Comparison of ENCODE assay signal across 10 cellular contexts in the genomic region with DNA sequence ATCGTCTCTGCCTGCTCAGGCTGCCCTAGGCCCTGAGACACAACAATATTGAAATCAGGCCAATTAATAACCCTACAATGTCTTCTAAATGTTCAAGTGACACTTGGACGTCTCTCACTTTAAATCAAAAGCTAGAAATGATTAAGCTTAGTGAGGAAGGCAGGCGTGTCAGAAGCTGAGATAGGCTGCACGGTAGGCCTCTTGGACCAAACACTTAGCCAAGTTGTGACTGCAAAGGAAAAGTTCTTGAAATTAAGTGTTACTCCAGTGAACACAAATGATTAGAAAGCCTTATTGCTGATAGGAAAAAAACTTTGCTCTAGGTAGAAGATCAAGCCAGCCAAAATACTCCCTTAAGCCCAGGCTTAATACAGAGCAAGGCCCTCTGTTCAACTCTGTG. TPM values are rescaled to one million over a fixed set of nuclear protein-coding genes. Genes with fewer than 3 reads are reported as not detected.
DNase-seq lines count a peak whose midpoint lies in the region; ATAC-seq and TF ChIP-seq lines count a peak whose summit lies in the region.
"Had no signal": no experiment of that assay in that cellular context is flagged by ENCODE, and none has a peak within 500 bp of the region (broad histone marks: within the 10 kb centered on the region; RNA-seq: fewer than 3 reads in every experiment).

No MANE protein-coding gene starts in this region.

- TF ChIP-seq CTCF in activated B cell treated with CpG ODN at 0.5 μM for 24 hours (IDR thresholded peaks at IDR 0.05) (no peak), testis (IDR thresholded peaks at IDR 0.05) (no peak)

- no peak for ATAC-seq in activated B cell treated with CpG ODN at 0.5 μM for 24 hours (ENCODE audit: low read depth)

- peak overlapping the region; percentile 38 for H3K27ac Mint-ChIP-seq in activated CD4-positive, alpha-beta T cell treated with anti-CD3 and anti-CD28 coated beads, Interleukin-2, amount 10 ng/mL, durations not matched to agents 7 days and 5 days
- H3K27ac Mint-ChIP-seq in activated B cell treated with CpG ODN at 0.5 μM for 24 hours = peak overlapping the region; percentile 89

- peaks cover 39% of the 10 kb centered on the region for H3K4me1 Mint-ChIP-seq in activated CD4-positive, alpha-beta T cell treated with anti-CD3 and anti-CD28 coated beads, Interleukin-2, amount 10 ng/mL, durations not matched to agents 7 days and 5 days
- H3K4me1 Mint-ChIP-seq in activated B cell treated with CpG ODN at 0.5 μM for 24 hours = peaks cover 61% of the 10 kb centered on the region

- peak overlapping the region; percentile 89 for H3K4me3 Mint-ChIP-seq in activated CD4-positive, alpha-beta T cell treated with anti-CD3 and anti-CD28 coated beads, Interleukin-2, amount 10 ng/mL, durations not matched to agents 7 days and 5 days
- peak overlapping the region; percentile 98 for H3K4me3 Mint-ChIP-seq in activated B cell treated with CpG ODN at 0.5 μM for 24 hours

- H3K9me3 Mint-ChIP-seq in activated CD4-positive, alpha-beta T cell treated with anti-CD3 and anti-CD28 coated beads, Interleukin-2, amount 10 ng/mL, durations not matched to agents 7 days and 5 days = no peaks in the 10 kb centered on the region
- H3K9me3 Mint-ChIP-seq in activated B cell treated with CpG ODN at 0.5 μM for 24 hours = no peaks in the 10 kb centered on the region

- CTCF ChIA-PET in activated CD4-positive, alpha-beta T cell treated with anti-CD3 and anti-CD28 coated beads, Interleukin-2, amount 10 ng/mL, durations not matched to agents 7 days and 5 days (lab: Charles Lee) = interaction anchor here (1.0 to 1.6 kb wide), 3 partner anchors 11 to 15 kb away, joined by 3 to 7 read pairs (median 3); no protein-coding TSS in a partner anchor
- CTCF ChIA-PET in activated B cell treated with CpG ODN at 0.5 μM for 24 hours (lab: Charles Lee) = interaction anchor here (0.8 to 1.3 kb wide), 3 partner anchors 11 to 111 kb away, joined by 3 to 4 read pairs (median 4); no protein-coding TSS in a partner anchor

- no peaks in the 10 kb centered on the region for H3K27me3 ChIP-seq in subcutaneous abdominal adipose tissue (ENCODE audit: control insufficient read depth in 5 of 5, insufficient read depth in 4 of 5, low read length in 5 of 5)
- no peaks in the 10 kb centered on the region for H3K27me3 ChIP-seq in testis

- H3K4me1 ChIP-seq in subcutaneous abdominal adipose tissue (ENCODE audit: control insufficient read depth in 5 of 5, insufficient read depth in 5 of 5, low read length in 5 of 5) = peaks cover 3 to 33% (median 31%) of the 10 kb centered on the region in 5 donors
- H3K4me1 ChIP-seq in testis = peaks cover 18% of the 10 kb centered on the region

- no peak for DNase-seq in activated CD4-positive, alpha-beta T cell treated with anti-CD3 and anti-CD28 coated beads, Interleukin-2, amount 10 ng/mL, durations not matched to agents 7 days and 5 days
- DNase-seq in activated CD4-positive, alpha-beta T cell treated with anti-CD3 and anti-CD28 coated beads, Interleukin-2, amount 50 U/mL, for 48 hours = no peak
- DNase-seq in activated B cell treated with CpG ODN at 0.5 μM for 24 hours = no peak
- DNase-seq in iris pigment epithelial cell (ENCODE audit: low read depth) = peak; percentile 8
- DNase-seq in GOT3 (lab: John Stamatoyannopoulos, UW) = no peak
- DNase-seq in testis = no peak
- no peak for DNase-seq in globus pallidus (ENCODE audit: low spot score)
- DNase-seq: NCI-H2029, SIG-M5 had no signal

- H3K36me3 ChIP-seq in subcutaneous abdominal adipose tissue (ENCODE audit: control insufficient read depth in 5 of 5, insufficient read depth in 5 of 5, low read length in 5 of 5) (no peaks in the 10 kb centered on the region), testis (ENCODE audit: low read depth, missing control alignments) (no peaks in the 10 kb centered on the region)

- intact Hi-C loops in activated B cell treated with CpG ODN at 0.5 μM for 24 hours (cut with micrococcal nuclease) (no loop called here), testis (cut with DNase I; ENCODE audit: low total_unique reads) (no loop called here)

- H3K36me3 Mint-ChIP-seq in activated CD4-positive, alpha-beta T cell treated with anti-CD3 and anti-CD28 coated beads, Interleukin-2, amount 10 ng/mL, durations not matched to agents 7 days and 5 days (ENCODE audit: low read depth) = peaks cover 24% of the 10 kb centered on the region
- H3K36me3 Mint-ChIP-seq in activated B cell treated with CpG ODN at 0.5 μM for 24 hours (ENCODE audit: low read depth) = peaks cover 27% of the 10 kb centered on the region

- H3K9me3 ChIP-seq in subcutaneous abdominal adipose tissue (ENCODE audit: control insufficient read depth in 5 of 5, low read length in 5 of 5) (no peaks in the 10 kb centered on the region), testis (no peaks in the 10 kb centered on the region)

- POLR2A ChIA-PET in activated CD4-positive, alpha-beta T cell treated with anti-CD3 and anti-CD28 coated beads, Interleukin-2, amount 10 ng/mL, durations not matched to agents 7 days and 5 days (lab: Charles Lee) = no interaction called here
- POLR2A ChIA-PET in activated B cell treated with CpG ODN at 0.5 μM for 24 hours (lab: Charles Lee) = interaction anchor here (0.9 kb wide), 1 partner anchor 118 kb away, joined by 3 read pairs; no protein-coding TSS in a partner anchor

- peak overlapping the region in 1 of 5 donors; percentile 58 for H3K9ac ChIP-seq in subcutaneous abdominal adipose tissue (ENCODE audit: low read length in 5 of 5)

- TF ChIP-seq POLR2A in testis (IDR thresholded peaks at IDR 0.05) = no peak

- H3K4me3 ChIP-seq in subcutaneous abdominal adipose tissue (ENCODE audit: low read depth in 1 of 5, low read length in 5 of 5) (no peak overlapping the region), testis (no peak overlapping the region)

- peaks cover 12% of the 10 kb centered on the region for H3K27me3 Mint-ChIP-seq in activated CD4-positive, alpha-beta T cell treated with anti-CD3 and anti-CD28 coated beads, Interleukin-2, amount 10 ng/mL, durations not matched to agents 7 days and 5 days
- no peaks in the 10 kb centered on the region for H3K27me3 Mint-ChIP-seq in activated B cell treated with CpG ODN at 0.5 μM for 24 hours

- H3K27ac ChIP-seq in subcutaneous abdominal adipose tissue (ENCODE audit: low read depth, low read length) (peak overlapping the region; percentile 5), testis (peak overlapping the region in 1 of 2 donors; percentile 28)

- WGBS in testis, 2 donors = 42 to 60% methylated on average over 4 of the region's 4 CpGs

RNA-seq across cellular contexts. Expression of a gene that starts 2.2 kb away (rescaled TPM):
- 10 to 100 TPM; 24.8 to 29.4 TPM for total RNA-seq in activated CD4-positive, alpha-beta T cell treated with anti-CD3 and anti-CD28 coated beads, Interleukin-2, amount 10 ng/mL, durations not matched to agents 7 days and 5 days
- 30.1 and 30.5 TPM in 2 replicates for total RNA-seq in activated B cell treated with CpG ODN at 0.5 μM for 24 hours
- 10 to 100 TPM; 25.8 to 27.8 TPM for total RNA-seq in testis
- polyA plus RNA-seq in testis (ENCODE audit: insufficient read depth, low read depth, low replicate concordance) = 14.6 TPM

RNA-seq across cellular contexts. Expression of a gene that starts 45.3 kb away (rescaled TPM):
- 10 to 100 TPM; 18.7 to 20.4 TPM for total RNA-seq in activated CD4-positive, alpha-beta T cell treated with anti-CD3 and anti-CD28 coated beads, Interleukin-2, amount 10 ng/mL, durations not matched to agents 7 days and 5 days
- 16.4 and 18.3 TPM in 2 replicates for total RNA-seq in activated B cell treated with CpG ODN at 0.5 μM for 24 hours
- total RNA-seq in testis = 100 to 1,000 TPM; 170 to 200 TPM
- 57.3 TPM for polyA plus RNA-seq in testis (ENCODE audit: insufficient read depth, low read depth, low replicate concordance)
